ENCODE assay signal across 9 cellular contexts in genomic region chr11:43987384-43988039, GRCh38. TPM values are rescaled to one million over a fixed set of nuclear protein-coding genes. Genes with fewer than 3 reads are reported as not detected.
DNase-seq lines count a peak whose midpoint lies in the region; ATAC-seq, FAIRE-seq and TF ChIP-seq lines count a peak whose summit lies in the region.
"Had no signal": no experiment of that assay in that cellular context is flagged by ENCODE, and none has a peak within 500 bp of the region (broad histone marks: within the 10 kb centered on the region; RNA-seq: fewer than 3 reads in every experiment).

No MANE protein-coding gene starts in this region.

- H3K9ac ChIP-seq in K562 (ENCODE audit: insufficient read depth in 1 of 2, low read depth in 2 of 2, low read length in 2 of 2): peak overlapping the region in 1 of 2 experiments; percentile 35; a peak in 2 of 4 replicates
- H3K9ac ChIP-seq in rectal smooth muscle tissue (ENCODE audit: low read length): no peak overlapping the region
- H3K9ac ChIP-seq in endodermal cell (ENCODE audit: extremely low read depth, low read length, poor library complexity, severe bottlenecking): no peak overlapping the region

- no peak for TF ChIP-seq POLR2A in K562 (conservative IDR thresholded peaks at IDR 0.05)

- TF ChIP-seq CTCF in K562 (IDR thresholded peaks at IDR 0.05 in 2 of 3, conservative IDR thresholded peaks at IDR 0.05 in 1 of 3; ENCODE audit: insufficient read depth in 2 of 3, low read depth in 1 of 3, low read length in 3 of 3) (no peak), endodermal cell (conservative IDR thresholded peaks at IDR 0.05) (no peak)

- intact Hi-C loops in K562 (cut with micrococcal nuclease): loop anchor here (2.0 kb wide), 1 partner anchor 35 kb away; no protein-coding TSS in a partner anchor

- peak; percentile 23; the same call in 2 of the 3 replicates for ATAC-seq in K562
- no peak for ATAC-seq in HG03196 (IDR thresholded peaks at IDR 0.05; ENCODE audit: unreplicated experiment)

- DNase-seq in ELR (ENCODE audit: low read depth) (peak; percentile 41), K562 (ENCODE audit: extremely low read depth in 1 of 4, low spot score in 3 of 4) (no peak), hepatic stellate cell (ENCODE audit: low spot score) (peak; percentile 87), endodermal cell (no peak), NCI-H510A (lab: John Stamatoyannopoulos, UW) (no peak), NCI-H1436 treated with DMSO at 0.1 percent for 48 hours (lab: John Stamatoyannopoulos, UW) (no peak)

- H3K4me1 Mint-ChIP-seq in endodermal cell: peaks cover 71% of the 10 kb centered on the region
- H3K4me1 Mint-ChIP-seq: activated naive CD4-positive, alpha-beta T cell treated with anti-CD3 and anti-CD28 coated beads, Interleukin-2, amount 50 U/mL, for 24 hours had no signal

- H3K4me1 ChIP-seq in K562 (replicated peaks in 1 of 2; ENCODE audit: control insufficient read depth in 2 of 2, insufficient read depth in 2 of 2, low read length in 2 of 2) (peaks cover 10 to 12% of the 10 kb centered on the region in 2 experiments), rectal smooth muscle tissue (ENCODE audit: control insufficient read depth, insufficient read depth, low read length) (peaks cover 12% of the 10 kb centered on the region), endodermal cell (ENCODE audit: control insufficient read depth, insufficient read depth, low read length) (peaks cover 33% of the 10 kb centered on the region)

- H3K36me3 ChIP-seq in K562 (ENCODE audit: control insufficient read depth, insufficient read depth, low read length) (no peaks in the 10 kb centered on the region), rectal smooth muscle tissue (ENCODE audit: control insufficient read depth, insufficient read depth, low read length) (no peaks in the 10 kb centered on the region), endodermal cell (ENCODE audit: control insufficient read depth, insufficient read depth, low read length) (no peaks in the 10 kb centered on the region)

- no peaks in the 10 kb centered on the region for H3K9me3 Mint-ChIP-seq in endodermal cell
- H3K9me3 Mint-ChIP-seq: activated naive CD4-positive, alpha-beta T cell treated with anti-CD3 and anti-CD28 coated beads, Interleukin-2, amount 50 U/mL, for 24 hours had no signal

- peak overlapping the region; percentile 21; the same call in 1 of the 2 replicates for H2AFZ ChIP-seq in K562 (ENCODE audit: low read depth, low read length)

- H4K20me1 ChIP-seq in K562 (replicated peaks; ENCODE audit: control insufficient read depth, insufficient read depth, low read length): no peaks in the 10 kb centered on the region

- H3K27ac ChIP-seq in K562 (ENCODE audit: extremely low read depth, low read depth, low read length) (no peak overlapping the region), rectal smooth muscle tissue (ENCODE audit: low read depth, low read length) (peak overlapping the region; percentile 73), endodermal cell (ENCODE audit: low read depth, low read length) (no peak overlapping the region)

- no peaks in the 10 kb centered on the region for H3K9me1 ChIP-seq in K562 (ENCODE audit: control insufficient read depth, insufficient read depth, low read length)

- no peak for FAIRE-seq in K562 (lab: Jason Lieb, UNC)

- no peak overlapping the region for H3K27ac Mint-ChIP-seq in endodermal cell
- H3K27ac Mint-ChIP-seq: activated naive CD4-positive, alpha-beta T cell treated with anti-CD3 and anti-CD28 coated beads, Interleukin-2, amount 50 U/mL, for 24 hours had no signal

- in situ Hi-C loops in K562 (cut with MboI): no loop called here

- H3K4me3 ChIP-seq in K562: no peak overlapping the region
- H3K4me3 ChIP-seq in rectal smooth muscle tissue (ENCODE audit: low read length): no peak overlapping the region
- H3K4me3 ChIP-seq in endodermal cell (ENCODE audit: low read length): no peak overlapping the region

- H3K79me2 ChIP-seq in K562 (ENCODE audit: control insufficient read depth, insufficient read depth, low read length): no peaks in the 10 kb centered on the region

- POLR2A ChIA-PET in K562 (lab: Yijun Ruan, JAX): interaction anchor here (0.7 to 1.4 kb wide), 2 partner anchors 11 to 339 kb away, joined by 4 to 6 read pairs; no protein-coding TSS in a partner anchor

- BruUV-seq in K562 (replicated peaks; lab: Mats Ljungman, UMichigan): no TSS peak

- H3K36me3 Mint-ChIP-seq in endodermal cell (ENCODE audit: low read depth): no peaks in the 10 kb centered on the region
- H3K36me3 Mint-ChIP-seq: activated naive CD4-positive, alpha-beta T cell treated with anti-CD3 and anti-CD28 coated beads, Interleukin-2, amount 50 U/mL, for 24 hours had no signal

- no peak for TF ChIP-seq RAD21 in K562 (CRISPR knock-in tag; conservative IDR thresholded peaks at IDR 0.05 in 1 of 2, IDR thresholded peaks at IDR 0.05 in 1 of 2)

- no peaks in the 10 kb centered on the region for H3K9me3 ChIP-seq in K562 (replicated peaks; ENCODE audit: control insufficient read depth, insufficient read depth, low read depth, low read length)
- no peaks in the 10 kb centered on the region for H3K9me3 ChIP-seq in endodermal cell (ENCODE audit: control insufficient read depth, low read length)

- CTCF ChIA-PET in K562 (lab: Yijun Ruan, JAX; ENCODE audit: low intra/inter-chr PET ratio): no interaction called here

- 16% methylated on average over 12 of the region's 17 CpGs for WGBS in K562 (ENCODE audit: insufficient coverage, low coverage, missing lambda C conversion rate)
- 65 to 73% methylated on average over 2 to 17 of the region's 17 CpGs for WGBS in endodermal cell (ENCODE audit: insufficient coverage in 1 of 2, insufficient read length in 1 of 2), 2 experiments

- no peak overlapping the region for H3K4me3 Mint-ChIP-seq in endodermal cell
- H3K4me3 Mint-ChIP-seq: activated naive CD4-positive, alpha-beta T cell treated with anti-CD3 and anti-CD28 coated beads, Interleukin-2, amount 50 U/mL, for 24 hours had no signal

- TF ChIP-seq EP300 in K562 (IDR thresholded peaks at IDR 0.05; ENCODE audit: low read length): no peak

- H3K27me3 ChIP-seq in K562 (ENCODE audit: control insufficient read depth in 2 of 2, insufficient read depth in 2 of 2, low read length in 2 of 2) (peaks cover 0 to 5% of the 10 kb centered on the region in 2 experiments; a peak in 3 of 5 replicates), rectal smooth muscle tissue (ENCODE audit: control insufficient read depth, insufficient read depth, low read length) (no peaks in the 10 kb centered on the region), endodermal cell (ENCODE audit: control insufficient read depth, insufficient read depth, low read length, poor library complexity, severe bottlenecking) (no peaks in the 10 kb centered on the region)

- no peaks in the 10 kb centered on the region for H3K27me3 Mint-ChIP-seq in endodermal cell (ENCODE audit: insufficient read depth)

- no peak overlapping the region for H3K4me2 ChIP-seq in K562 (ENCODE audit: insufficient read depth, low read length)

TF ChIP-seq in K562, 482 proteins besides CTCF, POLR2A, EP300 and RAD21 (continues in another document):
- TF ChIP-seq HMGN3 (IDR thresholded peaks at IDR 0.05; ENCODE audit: borderline replicate concordance, extremely low read depth, insufficient read length, low read depth, low read length) (no peak), TFE3 (CRISPR knock-in tag; IDR thresholded peaks at IDR 0.05) (no peak), RCOR1 (IDR thresholded peaks at IDR 0.05; ENCODE audit: borderline replicate concordance in 1 of 2, low read depth in 2 of 2, low read length in 2 of 2) (no peak)

RNA-seq across cellular contexts. Expression of gene C11orf96, which starts 45.1 kb away (rescaled TPM):
- 0.81 and 2.9 TPM in 2 replicates for total RNA-seq in K562 (2011; cell fraction: chromatin; rRNA removed; ENCODE audit: low replicate concordance)
- total RNA-seq in K562 (2011; cell fraction: nucleolus; rRNA removed): 3.4 and 4.8 TPM in 2 replicates
- 1.3 and 1.9 TPM in 2 replicates for total RNA-seq in K562 (2011; cell fraction: nucleoplasm; rRNA removed)
- total RNA-seq in K562 (2014; rRNA removed): 6.8 and 9.6 TPM in 2 replicates
- total RNA-seq in K562 (2014; rRNA removed; fragmentation: Illumina TruSeq; extraction: Trizol): 0.26 and 0.40 TPM in 2 replicates
- 0.83 and 0.90 TPM in 2 replicates for total RNA-seq in K562 (2015; rRNA removed; fragmentation: Illumina TruSeq; extraction: Trizol)
- total RNA-seq in K562 (2021): 7.7 and 8.5 TPM in 2 replicates
- polyA plus RNA-seq in K562 (2011; rRNA removed): 1.2 and 2.0 TPM in 2 replicates
- polyA plus RNA-seq in K562 (2011; cell fraction: cytosol; rRNA removed): 1.9 and 9.3 TPM in 2 replicates
- polyA plus RNA-seq in K562 (2011; cell fraction: nucleus; rRNA removed): 2.0 and 4.6 TPM in 2 replicates
- 5.5 and 6.8 TPM in 2 replicates for polyA plus RNA-seq in K562 (2012)
- polyA plus RNA-seq in K562 (2014; fragmentation: Illumina TruSeq; extraction: Trizol): 0.16 and 0.73 TPM in 2 replicates
- under 1 TPM; 0.08 to 0.14 TPM for polyA plus RNA-seq in K562 (2014; fragmentation: Nextera tagmentation; extraction: Ambion mirVana)
- 6.6 and 10.8 TPM in 2 replicates for polyA plus RNA-seq in K562 (2014; rRNA removed)
- polyA minus RNA-seq in K562 (2011; rRNA and poly(A)+ RNA removed): 0.18 and 0.25 TPM in 2 replicates
- polyA minus RNA-seq in K562 (2011; cell fraction: cytosol; rRNA and poly(A)+ RNA removed): 2.0 and 2.1 TPM in 2 replicates
- 1.3 and 1.6 TPM in 2 replicates for polyA minus RNA-seq in K562 (2011; cell fraction: nucleus; rRNA and poly(A)+ RNA removed)
- total RNA-seq in endodermal cell: under 1 TPM in 1 of 2 donors, not detected in 1; 0.62 TPM
- 5.8 TPM for polyA plus RNA-seq in endodermal cell (2013, experiment 1 of 2)
- 4.9 TPM for polyA plus RNA-seq in endodermal cell (2013, experiment 2 of 2)

Comparison
In these comparisons a context has a peak if more than half of its experiments do, and no peak if none do; other contexts are left out.
1. DNase-seq: peak in ELR (single experiment) and hepatic stellate cell (single experiment); none in K562 (0 of 4), endodermal cell (single experiment), NCI-H510A (single experiment) and NCI-H1436 treated with DMSO at 0.1 percent for 48 hours (single experiment).